In the genomic region with DNA sequence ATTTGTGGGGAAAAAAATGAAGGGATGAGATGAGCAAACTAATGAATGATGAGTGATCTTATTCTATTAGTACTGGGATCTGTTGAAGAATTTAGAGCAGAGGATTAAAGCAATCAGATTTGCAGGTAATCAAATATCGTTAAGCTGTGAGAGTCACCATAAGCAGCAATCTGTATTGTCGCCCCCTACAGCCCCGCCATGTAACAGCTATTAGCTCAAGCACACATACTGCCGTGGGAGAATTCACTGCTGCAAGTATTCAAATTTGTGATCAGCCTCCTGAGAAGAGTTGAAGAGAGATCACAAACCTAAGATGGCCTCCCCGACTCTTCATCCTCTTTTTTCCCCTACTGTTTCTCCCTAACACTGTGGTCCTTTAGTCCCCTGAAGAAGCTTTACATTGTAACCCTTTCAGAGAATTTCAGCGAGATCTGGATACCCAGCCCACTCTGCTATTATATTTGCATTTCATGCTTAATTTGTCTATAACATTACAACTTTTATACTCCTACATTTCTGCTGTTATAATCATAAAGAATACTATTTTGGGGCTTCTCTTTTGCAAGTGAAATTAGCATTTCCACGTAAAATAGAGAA, we compare ENCODE assay signal across 9 cellular contexts. TPM values are rescaled to one million over a fixed set of nuclear protein-coding genes. Genes with fewer than 3 reads are reported as not detected.
A peak's percentile ranks its signal among the peaks of the same experiment; 100 is the strongest.
DNase-seq lines count a peak whose midpoint lies in the region; FAIRE-seq and TF ChIP-seq lines count a peak whose summit lies in the region.
"Had no signal": no experiment of that assay in that cellular context is flagged by ENCODE, and none has a peak within 500 bp of the region (broad histone marks: within the 10 kb centered on the region; RNA-seq: fewer than 3 reads in every experiment).

No MANE protein-coding gene starts in this region.

- no peaks in the 10 kb centered on the region for H3K36me3 ChIP-seq in H1 (ENCODE audit: control insufficient read depth in 2 of 4, insufficient read depth in 4 of 4, low read length in 3 of 4)
- no peaks in the 10 kb centered on the region for H3K36me3 ChIP-seq in prostate gland
- H3K36me3 ChIP-seq: neutrophil had no signal

- intact Hi-C loops in Calu3 (cut with micrococcal nuclease; ENCODE audit: unreplicated experiment) (no loop called here), prostate gland (cut with DNase I) (no loop called here)

- no peak overlapping the region for H3K14ac ChIP-seq in H1 (ENCODE audit: insufficient read length)

- H3K23me2 ChIP-seq in H1 (ENCODE audit: low read depth, low read length): no peaks in the 10 kb centered on the region

- H2BK12ac ChIP-seq in H1 (ENCODE audit: low read depth, low read length): no peak overlapping the region

- H3K4me3 ChIP-seq in H1 (ENCODE audit: extremely low read depth in 1 of 4, insufficient read depth in 2 of 4, low read depth in 3 of 4, low read length in 4 of 4): no peak overlapping the region
- H3K4me3 ChIP-seq in prostate gland: no peak overlapping the region

- TF ChIP-seq CTCF in Calu3 (IDR thresholded peaks at IDR 0.05; ENCODE audit: unreplicated experiment): peak; percentile 18
- TF ChIP-seq CTCF in H1 (IDR thresholded peaks at IDR 0.05; ENCODE audit: control extremely low read depth in 1 of 3, insufficient read depth in 1 of 3, low read depth in 1 of 3, low read length in 3 of 3): peak; percentile 56 to 81 (median 66)
- TF ChIP-seq CTCF in osteocyte (IDR thresholded peaks at IDR 0.05): peak; percentile 45
- no peak for TF ChIP-seq CTCF in prostate gland (IDR thresholded peaks at IDR 0.05)

- no peak overlapping the region for H2BK20ac ChIP-seq in H1 (ENCODE audit: low read length)

- FAIRE-seq in H1 (lab: Jason Lieb, UNC): peak; percentile 72

- H2BK5ac ChIP-seq in H1 (ENCODE audit: low read depth, low read length): no peak overlapping the region

- no peak overlapping the region for H4K5ac ChIP-seq in H1 (ENCODE audit: insufficient read length, low read depth, low read length)

- peaks cover 80% of the 10 kb centered on the region for H3K27me3 Mint-ChIP-seq in Calu3 (ENCODE audit: unreplicated experiment)
- peaks cover 44% of the 10 kb centered on the region for H3K27me3 Mint-ChIP-seq in osteocyte (ENCODE audit: unreplicated experiment)

- H3K36me3 Mint-ChIP-seq in Calu3 (ENCODE audit: insufficient read depth, unreplicated experiment) (no peaks in the 10 kb centered on the region), osteocyte (ENCODE audit: unreplicated experiment) (peaks cover 2% of the 10 kb centered on the region)

- H3K27ac Mint-ChIP-seq in Calu3 (ENCODE audit: unreplicated experiment) (no peak overlapping the region), osteocyte (ENCODE audit: unreplicated experiment) (no peak overlapping the region)

- H3K4me1 ChIP-seq in H1 (replicated peaks in 1 of 4; ENCODE audit: control insufficient read depth in 3 of 4, insufficient read depth in 4 of 4, low read length in 3 of 4) (no peaks in the 10 kb centered on the region), prostate gland (replicated peaks) (no peaks in the 10 kb centered on the region)

- no peak overlapping the region for H3K23ac ChIP-seq in H1 (ENCODE audit: insufficient read length)

- no peak overlapping the region for H3K9ac ChIP-seq in H1 (replicated peaks in 1 of 4; ENCODE audit: extremely low read depth in 1 of 4, low read depth in 3 of 4, low read length in 3 of 4)

- peaks cover 3% of the 10 kb centered on the region for H3K9me3 Mint-ChIP-seq in Calu3 (ENCODE audit: low read depth, unreplicated experiment)
- H3K9me3 Mint-ChIP-seq in osteocyte (ENCODE audit: unreplicated experiment): peaks cover 11% of the 10 kb centered on the region

- no peaks in the 10 kb centered on the region for H3K79me1 ChIP-seq in H1 (ENCODE audit: low read depth, low read length)

- H4K20me1 ChIP-seq in H1 (replicated peaks in 1 of 2; ENCODE audit: control insufficient read depth in 1 of 2, insufficient read depth in 2 of 2, low read length in 2 of 2): no peaks in the 10 kb centered on the region

- H2BK15ac ChIP-seq in H1 (ENCODE audit: low read length): no peak overlapping the region

- no peak overlapping the region for H3K27ac ChIP-seq in H1 (ENCODE audit: low read depth, low read length)
- H3K27ac ChIP-seq in prostate gland: no peak overlapping the region
- H3K27ac ChIP-seq: neutrophil had no signal

- H2AK5ac ChIP-seq in H1 (ENCODE audit: low read depth, low read length): no peak overlapping the region

- no peak overlapping the region for H3K4me2 ChIP-seq in H1 (ENCODE audit: insufficient read depth in 1 of 2, low read depth in 2 of 2, low read length in 2 of 2)

- BruUV-seq in Calu3 (replicated peaks; lab: Mats Ljungman, UMichigan): no TSS peak

- no peak for TF ChIP-seq EP300 in H1 (IDR thresholded peaks at IDR 0.05; ENCODE audit: borderline replicate concordance in 1 of 2, low read depth in 2 of 2, low read length in 2 of 2)

- no peak overlapping the region for H4K91ac ChIP-seq in H1 (replicated peaks; ENCODE audit: insufficient read length, low read length)

- POLR2A ChIA-PET in HEK293T (lab: Yijun Ruan, JAX) (no interaction called here), H1 (lab: Charles Lee; ENCODE audit: partially characterized antibody) (no interaction called here)

- no peak overlapping the region for H3K18ac ChIP-seq in H1 (ENCODE audit: extremely low read depth, low read length)

- no peak overlapping the region for H3K56ac ChIP-seq in H1 (replicated peaks; ENCODE audit: insufficient read length, low read depth, low read length)

- TF ChIP-seq POLR2A in H1 (IDR thresholded peaks at IDR 0.05; ENCODE audit: control extremely low read depth in 1 of 2, low read depth in 2 of 2, low read length in 2 of 2) (no peak), prostate gland (IDR thresholded peaks at IDR 0.05) (no peak)

- H3K4me3 Mint-ChIP-seq in Calu3 (ENCODE audit: low read depth, unreplicated experiment): no peak overlapping the region
- no peak overlapping the region for H3K4me3 Mint-ChIP-seq in osteocyte (ENCODE audit: unreplicated experiment)

- 40% methylated on average over 7 of the region's 7 CpGs; no CpG with 5 or more reads in 1 of the 2 experiments for WGBS in H1 (ENCODE audit: extremely low coverage in 1 of 2, insufficient coverage in 1 of 2, insufficient read length in 1 of 2, insufficient replicate concordance in 2 of 2, low coverage in 1 of 2, low lambda C conversion rate in 2 of 2, missing lambda C conversion rate in 1 of 2), 2 experiments
- 28% methylated on average over 7 of the region's 7 CpGs for WGBS in prostate gland

- DNase-seq in Calu3 (peak; percentile 28), HEK293T (ENCODE audit: extremely low spot score) (peak; percentile 64), SKM-1 (lab: John Stamatoyannopoulos, UW; ENCODE audit: unreplicated experiment) (peak; percentile 42), H1 (ENCODE audit: low read depth in 1 of 2, low spot score in 2 of 2) (peak; percentile 13 to 66), osteocyte (ENCODE audit: extremely low spot score, unreplicated experiment) (peak; percentile 27), DMS114 treated with DMSO at 0.1 percent for 48 hours (lab: John Stamatoyannopoulos, UW; ENCODE audit: unreplicated experiment) (no peak), prostate gland (ENCODE audit: low spot score) (no peak), cortex of kidney (lab: John Stamatoyannopoulos, UW) (no peak)

- no peaks in the 10 kb centered on the region for H3K79me2 ChIP-seq in H1 (ENCODE audit: control insufficient read depth in 1 of 2, insufficient read depth in 2 of 2, low read length in 2 of 2)

- H2BK120ac ChIP-seq in H1 (replicated peaks; ENCODE audit: low read depth, low read length): no peak overlapping the region

- TF ChIP-seq RAD21 in H1 (IDR thresholded peaks at IDR 0.05 in 1 of 2, conservative IDR thresholded peaks at IDR 0.05 in 1 of 2; ENCODE audit: low read depth in 2 of 2, low read length in 2 of 2): peak; percentile 42 to 50

- no peak overlapping the region for H3K4ac ChIP-seq in H1 (replicated peaks; ENCODE audit: insufficient read length, low read depth, low read length)

- H3K27me3 ChIP-seq in H1 (replicated peaks in 1 of 4; ENCODE audit: control insufficient read depth in 3 of 4, extremely low read depth in 1 of 4, insufficient read depth in 3 of 4, low read length in 3 of 4) (no peaks in the 10 kb centered on the region), prostate gland (replicated peaks; ENCODE audit: insufficient read depth) (peaks cover 2% of the 10 kb centered on the region)

- H3K4me1 Mint-ChIP-seq in Calu3 (ENCODE audit: low read depth, unreplicated experiment): no peaks in the 10 kb centered on the region
- no peaks in the 10 kb centered on the region for H3K4me1 Mint-ChIP-seq in osteocyte (ENCODE audit: unreplicated experiment)

- H4K8ac ChIP-seq in H1 (ENCODE audit: extremely low read depth, insufficient read depth, low read length): no peak overlapping the region

- H3K9me3 ChIP-seq in H1 (ENCODE audit: insufficient read depth in 2 of 2, low read depth in 1 of 2, low read length in 1 of 2): no peaks in the 10 kb centered on the region
- no peaks in the 10 kb centered on the region for H3K9me3 ChIP-seq in prostate gland
- H3K9me3 ChIP-seq: neutrophil had no signal

- CTCF ChIA-PET in Calu3 (lab: Charles Lee): interaction anchor here (0.5 to 1.7 kb wide), 4 partner anchors 30 to 388 kb away, joined by 3 to 7 read pairs (median 4); no protein-coding TSS in a partner anchor
- CTCF ChIA-PET in HEK293T (lab: Yijun Ruan, JAX): interaction anchor here (0.5 to 1.0 kb wide), 4 partner anchors 30 to 165 kb away, joined by 3 to 6 read pairs (median 3); no protein-coding TSS in a partner anchor
- CTCF ChIA-PET in H1 (lab: Charles Lee; ENCODE audit: partially characterized antibody): interaction anchor here (0.7 to 5.5 kb wide), 25 partner anchors 10 to 229 kb away, joined by 3 to 58 read pairs (median 4); partner anchors contain the start of gene DNAJB5

- peak overlapping the region; percentile 96 for H2AFZ ChIP-seq in H1 (ENCODE audit: low read length)

RNA-seq across cellular contexts. Expression of gene PHF24, which starts 28.5 kb away (rescaled TPM):
- total RNA-seq in Calu3 (2022) (not detected in 2 replicates), osteocyte (not detected in 2 replicates), prostate gland (100 to 1,000 TPM in 1 of 2 donors, not detected in 1; 111 TPM)
- 0.35 and 1.0 TPM in 2 replicates for total RNA-seq in H1 (2021; fragmentation: NEBNext Ultra II Directional; extraction: Animal tissue kit (Norgen Biotek cat#: 25700))
- polyA plus RNA-seq in H1 (2011; rRNA removed): 0.13 and 0.29 TPM in 2 replicates
- polyA plus RNA-seq in H1 (2011; cell fraction: cytosol; rRNA removed): 0.26 TPM
- polyA plus RNA-seq in H1 (2011; cell fraction: nucleus; rRNA removed): 0.57 TPM
- 0.19 to 0.42 TPM (median 0.31 TPM) in 4 replicates for polyA plus RNA-seq in H1 (2012, experiment 1 of 2)
- 0.25 TPM for polyA plus RNA-seq in H1 (2012, experiment 2 of 2)
- 0.30 TPM for polyA plus RNA-seq in H1 (2013, experiment 1 of 2)
- 0.22 TPM for polyA plus RNA-seq in H1 (2013, experiment 2 of 2)
- 0.41 and 0.63 TPM in 2 replicates for polyA minus RNA-seq in H1 (2011; rRNA and poly(A)+ RNA removed)
- polyA minus RNA-seq in H1 (2011; cell fraction: cytosol; rRNA and poly(A)+ RNA removed): not detected
- polyA minus RNA-seq in H1 (2011; cell fraction: nucleus; rRNA and poly(A)+ RNA removed): 0.40 TPM

RNA-seq across cellular contexts. Expression of gene DNAJB5, which starts 59.9 kb away (rescaled TPM):
- 1.5 and 3.1 TPM in 2 replicates for total RNA-seq in Calu3 (2022)
- 34.1 and 38.0 TPM in 2 replicates for total RNA-seq in H1 (2021; fragmentation: NEBNext Ultra II Directional; extraction: Animal tissue kit (Norgen Biotek cat#: 25700))
- polyA plus RNA-seq in H1 (2011; rRNA removed): 25.0 and 27.8 TPM in 2 replicates
- 23.2 TPM for polyA plus RNA-seq in H1 (2011; cell fraction: cytosol; rRNA removed)
- polyA plus RNA-seq in H1 (2011; cell fraction: nucleus; rRNA removed): 24.2 TPM
- 40.6 to 46.4 TPM (median 44.6 TPM) in 4 replicates for polyA plus RNA-seq in H1 (2012, experiment 1 of 2)
- polyA plus RNA-seq in H1 (2012, experiment 2 of 2): 51.0 TPM
- polyA plus RNA-seq in H1 (2013, experiment 1 of 2): 27.7 TPM
- 27.2 TPM for polyA plus RNA-seq in H1 (2013, experiment 2 of 2)
- polyA minus RNA-seq in H1 (2011; rRNA and poly(A)+ RNA removed): 11.7 and 13.7 TPM in 2 replicates
- 12.4 TPM for polyA minus RNA-seq in H1 (2011; cell fraction: cytosol; rRNA and poly(A)+ RNA removed)
- 10.8 TPM for polyA minus RNA-seq in H1 (2011; cell fraction: nucleus; rRNA and poly(A)+ RNA removed)
- total RNA-seq in osteocyte: 6.8 TPM in 2 replicates
- total RNA-seq in prostate gland: 10 to 100 TPM; 16.5 to 43.3 TPM

Comparison
In these comparisons a context has a peak if more than half of its experiments do, and no peak if none do; other contexts are left out.
1. DNase-seq: peak in Calu3 (single experiment), HEK293T (single experiment), SKM-1 (single experiment), H1 (2 of 2) and osteocyte (single experiment); none in DMS114 treated with DMSO at 0.1 percent for 48 hours (single experiment), prostate gland (single experiment) and cortex of kidney (single experiment).
2. CTCF ChIP-seq: peak in Calu3 (single experiment), H1 (3 of 3) and osteocyte (single experiment); none in prostate gland (0 of 4).